Comparison of ENCODE assay signal across 29 cellular contexts in genomic region chr4:27308379-27308778, GRCh38.
"Had no signal": no experiment of that assay in that cellular context is flagged by ENCODE, and none has a peak within 500 bp of the region (broad histone marks: within the 10 kb centered on the region; RNA-seq: fewer than 3 reads in every experiment).

No MANE protein-coding gene starts in this region.

- H3K4me1 ChIP-seq: gastrocnemius medialis, heart left ventricle, left lung, parathyroid adenoma, right atrium auricular region, sigmoid colon, stomach, thyroid gland, vagina had no signal

- H3K36me3 Mint-ChIP-seq: mesothelial cell of epicardium; naive B cell; natural killer cell treated with Interleukin-12 subunit alpha and Interleukin-12 subunit beta and Interleukin-15 and Interleukin-18, amount 100 ng/mL, for 72 hours; stimulated activated effector memory CD8-positive, alpha-beta T cell treated with anti-CD3 and anti-CD28 coated beads, Interleukin-12 subunit alpha, Interleukin-12 subunit beta, amount 100 ng/mL, for 72 hours had no signal

- ATAC-seq: esophagus mucosa; gastrocnemius medialis; heart left ventricle; left lung; mucosa of descending colon; natural killer cell treated with Interleukin-12 subunit alpha and Interleukin-12 subunit beta and Interleukin-15 and Interleukin-18, amount 100 ng/mL, for 72 hours; stimulated activated effector memory CD8-positive, alpha-beta T cell treated with anti-CD3 and anti-CD28 coated beads, Interleukin-12 subunit alpha, Interleukin-12 subunit beta, amount 100 ng/mL, for 72 hours had no signal

- H3K9ac ChIP-seq: parathyroid adenoma had no signal

- H3K36me3 ChIP-seq: gastrocnemius medialis, heart left ventricle, left lung, right atrium auricular region, sigmoid colon, stomach, thyroid gland, vagina had no signal

- H3K27ac Mint-ChIP-seq: endodermal cell; mesothelial cell of epicardium; naive B cell; natural killer cell treated with Interleukin-12 subunit alpha and Interleukin-12 subunit beta and Interleukin-15 and Interleukin-18, amount 100 ng/mL, for 72 hours; progenitor cell of endocrine pancreas; stimulated activated effector memory CD8-positive, alpha-beta T cell treated with anti-CD3 and anti-CD28 coated beads, Interleukin-12 subunit alpha, Interleukin-12 subunit beta, amount 100 ng/mL, for 72 hours had no signal

- H3K4me1 Mint-ChIP-seq: mesothelial cell of epicardium; naive B cell; neural crest cell; stimulated activated effector memory CD8-positive, alpha-beta T cell treated with anti-CD3 and anti-CD28 coated beads, Interleukin-12 subunit alpha, Interleukin-12 subunit beta, amount 100 ng/mL, for 72 hours had no signal

- H2AFZ ChIP-seq: hepatocyte, parathyroid adenoma had no signal

- H3K27ac ChIP-seq: dorsolateral prefrontal cortex, epithelial cell of prostate, gastrocnemius medialis, heart left ventricle, hepatocyte, left lung, parathyroid adenoma, right atrium auricular region, sigmoid colon, stomach, thyroid gland, vagina had no signal

- H3K9me3 ChIP-seq: gastrocnemius medialis, heart left ventricle, left lung, mucosa of descending colon, right atrium auricular region, sigmoid colon, stomach, thyroid gland, vagina had no signal

- H3K4me3 ChIP-seq: dorsolateral prefrontal cortex, gastrocnemius medialis, heart left ventricle, hepatocyte, left lung, mucosa of descending colon, right atrium auricular region, sigmoid colon, stomach, thyroid gland, vagina had no signal

- H3K79me2 ChIP-seq: hepatocyte, parathyroid adenoma had no signal

- H3K4me3 Mint-ChIP-seq: endodermal cell; mesothelial cell of epicardium; naive B cell; natural killer cell treated with Interleukin-12 subunit alpha and Interleukin-12 subunit beta and Interleukin-15 and Interleukin-18, amount 100 ng/mL, for 72 hours; neural crest cell; stimulated activated effector memory CD8-positive, alpha-beta T cell treated with anti-CD3 and anti-CD28 coated beads, Interleukin-12 subunit alpha, Interleukin-12 subunit beta, amount 100 ng/mL, for 72 hours had no signal

- DNase-seq: dorsolateral prefrontal cortex; effector CD4-positive, alpha-beta T cell; endodermal cell; foreskin fibroblast; gastrocnemius medialis; heart left ventricle; kidney; left lung; mesenchymal stem cell; mucosa of descending colon; naive B cell; sigmoid colon; stimulated activated CD4-positive, alpha-beta T cell treated with anti-CD3 and anti-CD28 coated beads, Interleukin-2, amount 100 ng/mL, for 24 hours; stimulated activated CD4-positive, alpha-beta T cell treated with anti-CD3 and anti-CD28 coated beads, Interleukin-4, amount 100 ng/mL, for 24 hours; stimulated activated naive CD4-positive, alpha-beta T cell treated with Interleukin-2 at 50 U/mL for 16 hours; stomach; thyroid gland; trophoblast cell had no signal

- H3K4me2 ChIP-seq: hepatocyte had no signal

- H3K27me3 ChIP-seq: gastrocnemius medialis, left lung, right atrium auricular region, sigmoid colon, stomach, thyroid gland, vagina had no signal

- H3K9me3 Mint-ChIP-seq: endodermal cell, mesothelial cell of epicardium had no signal
